ENCODE assay signal across 17 cellular contexts in the genomic region with DNA sequence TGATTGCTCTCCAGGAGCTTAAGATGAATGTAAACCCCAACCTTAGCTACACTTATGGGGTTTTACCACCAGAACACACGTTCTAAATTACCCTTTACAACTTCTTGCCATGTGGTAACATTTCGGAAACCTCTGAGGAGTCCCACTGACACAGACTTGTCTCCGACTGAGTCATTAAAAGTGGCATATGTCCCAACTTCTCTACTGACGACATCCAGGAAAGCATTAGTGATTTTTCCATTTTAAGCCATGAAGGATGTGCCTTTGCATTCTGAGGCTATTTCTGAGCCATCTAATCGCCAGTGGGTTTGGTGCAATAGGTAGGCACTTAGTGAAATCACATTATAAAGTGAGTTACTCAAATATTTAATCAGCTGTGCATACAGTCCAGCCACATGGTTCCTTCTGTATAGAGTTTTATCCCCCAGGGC. TPM values are rescaled to one million over a fixed set of nuclear protein-coding genes. Genes with fewer than 3 reads are reported as not detected.
DNase-seq lines count a peak whose midpoint lies in the region; ATAC-seq and TF ChIP-seq lines count a peak whose summit lies in the region.
"Had no signal": no experiment of that assay in that cellular context is flagged by ENCODE, and none has a peak within 500 bp of the region (broad histone marks: within the 10 kb centered on the region; RNA-seq: fewer than 3 reads in every experiment).

No MANE protein-coding gene starts in this region.

- H3K36me3 Mint-ChIP-seq in CD14-positive monocyte = no peaks in the 10 kb centered on the region
- H3K36me3 Mint-ChIP-seq: stimulated activated memory B cell treated with anti-CD40 and anti-IgM and Interleukin-4, amounts not matched to agents 10 μg/mL and 1 μg/mL and 100 μg/mL, for 72 hours had no signal

- DNase-seq in A673 (ENCODE audit: low spot score) (peak; percentile 60), HFF-Myc (ENCODE audit: extremely low read depth, low read depth) (peak; percentile 65), SHP77 treated with DMSO at 0.1 percent for 48 hours (lab: John Stamatoyannopoulos, UW) (peak; percentile 92), fibroblast of peridontal ligament (ENCODE audit: extremely low read depth) (peak; percentile 56), foreskin melanocyte (no peak), midbrain (lab: John Stamatoyannopoulos, UW) (no peak), CD14-positive monocyte (ENCODE audit: low spot score) (no peak)
- DNase-seq: activated CD4-positive, alpha-beta T cell treated with anti-CD3 and anti-CD28 coated beads, Interleukin-2, amount 10 ng/mL, durations not matched to agents 24 days and 14 days; activated effector memory CD4-positive, alpha-beta T cell treated with anti-CD3 and anti-CD28 coated beads, Interleukin-2, amount 50 U/mL, for 16 hours; NCI-H2171; SK-N-SH; stimulated activated CD4-positive, alpha-beta T cell treated with anti-CD3 and anti-CD28 coated beads, Interleukin-15, amount 100 ng/mL, for 24 hours had no signal

- TF ChIP-seq CTCF in A673 (conservative IDR thresholded peaks at IDR 0.05; ENCODE audit: low read depth, low read length) (no peak), HFF-Myc (IDR thresholded peaks at IDR 0.05; ENCODE audit: low read depth, low read length, missing control alignments) (no peak), CD14-positive monocyte (IDR thresholded peaks at IDR 0.05) (no peak)

- H3K27ac Mint-ChIP-seq in CD14-positive monocyte = no peak overlapping the region
- H3K27ac Mint-ChIP-seq: activated CD4-positive, alpha-beta T cell treated with anti-CD3 and anti-CD28 coated beads, Interleukin-2, amount 10 ng/mL, durations not matched to agents 24 days and 14 days; dendritic cell treated with granulocyte-macrophage colony-stimulating factor and Interleukin-4, amounts not matched to agents 40 ng/mL and 50 ng/mL, for 4 days; stimulated activated memory B cell treated with anti-CD40 and anti-IgM and Interleukin-4, amounts not matched to agents 10 μg/mL and 1 μg/mL and 100 μg/mL, for 72 hours had no signal

- H3K27me3 Mint-ChIP-seq in CD14-positive monocyte (ENCODE audit: low read depth in 3 of 3) = peaks cover 0 to 8% (median 0%) of the 10 kb centered on the region in 3 donors

- H3K27me3 ChIP-seq in A673 (replicated peaks; ENCODE audit: insufficient read depth, low read depth, low read length, poor library complexity) = no peaks in the 10 kb centered on the region
- H3K27me3 ChIP-seq: BLaER1 treated with 17β-estradiol and CSF1 and Interleukin-3, amounts not matched to agents 10 nM and 100 nM had no signal

- H3K9me3 ChIP-seq in A673 (ENCODE audit: low read depth, low read length, poor library complexity, severe bottlenecking) = no peaks in the 10 kb centered on the region
- H3K9me3 ChIP-seq: SK-N-SH had no signal

- H3K9me3 Mint-ChIP-seq in CD14-positive monocyte = peaks cover 0 to 7% (median 0%) of the 10 kb centered on the region in 7 donors
- H3K9me3 Mint-ChIP-seq: activated CD4-positive, alpha-beta T cell treated with anti-CD3 and anti-CD28 coated beads, Interleukin-2, amount 10 ng/mL, durations not matched to agents 24 days and 14 days; dendritic cell treated with granulocyte-macrophage colony-stimulating factor and Interleukin-4, amounts not matched to agents 40 ng/mL and 50 ng/mL, for 4 days; stimulated activated memory B cell treated with anti-CD40 and anti-IgM and Interleukin-4, amounts not matched to agents 10 μg/mL and 1 μg/mL and 100 μg/mL, for 72 hours had no signal

- H3K36me3 ChIP-seq in A673 (ENCODE audit: insufficient read depth, low read length, poor library complexity, severe bottlenecking) = no peaks in the 10 kb centered on the region
- H3K36me3 ChIP-seq: BLaER1 treated with 17β-estradiol and CSF1 and Interleukin-3, amounts not matched to agents 10 nM and 100 nM had no signal

- H3K4me1 Mint-ChIP-seq in CD14-positive monocyte = no peaks in the 10 kb centered on the region
- H3K4me1 Mint-ChIP-seq: activated CD4-positive, alpha-beta T cell treated with anti-CD3 and anti-CD28 coated beads, Interleukin-2, amount 10 ng/mL, durations not matched to agents 24 days and 14 days; stimulated activated memory B cell treated with anti-CD40 and anti-IgM and Interleukin-4, amounts not matched to agents 10 μg/mL and 1 μg/mL and 100 μg/mL, for 72 hours had no signal

- no peak overlapping the region for H3K4me3 Mint-ChIP-seq in CD14-positive monocyte
- H3K4me3 Mint-ChIP-seq: activated CD4-positive, alpha-beta T cell treated with anti-CD3 and anti-CD28 coated beads, Interleukin-2, amount 10 ng/mL, durations not matched to agents 24 days and 14 days; dendritic cell treated with granulocyte-macrophage colony-stimulating factor and Interleukin-4, amounts not matched to agents 40 ng/mL and 50 ng/mL, for 4 days; stimulated activated memory B cell treated with anti-CD40 and anti-IgM and Interleukin-4, amounts not matched to agents 10 μg/mL and 1 μg/mL and 100 μg/mL, for 72 hours had no signal

- CTCF ChIA-PET in A673 (lab: Charles Lee) = no interaction called here

- H3K4me1 ChIP-seq in A673 (ENCODE audit: insufficient read depth, low read length, poor library complexity, severe bottlenecking) = no peaks in the 10 kb centered on the region

- BruUV-seq in A673 (replicated peaks; lab: Mats Ljungman, UMichigan) = no TSS peak

- no peak for ATAC-seq in HG02981 (IDR thresholded peaks at IDR 0.05; ENCODE audit: unreplicated experiment)
- ATAC-seq: stimulated activated memory B cell treated with anti-CD40 and anti-IgM and Interleukin-4, amounts not matched to agents 10 μg/mL and 1 μg/mL and 100 μg/mL, for 72 hours had no signal

- H3K27ac ChIP-seq in A673 (ENCODE audit: low read depth, low read length, poor library complexity, severe bottlenecking) = peak overlapping the region; percentile 9

- H3K4me3 ChIP-seq in A673 (ENCODE audit: low read depth, low read length, poor library complexity, severe bottlenecking) (no peak overlapping the region), HFF-Myc (replicated peaks; ENCODE audit: low read depth, low read length) (no peak overlapping the region)
- H3K4me3 ChIP-seq: BLaER1 treated with 17β-estradiol and CSF1 and Interleukin-3, amounts not matched to agents 10 nM and 100 nM had no signal

- POLR2A ChIA-PET in A673 (lab: Charles Lee; ENCODE audit: low non-redundant PET) = no interaction called here

- intact Hi-C loops in A673 (cut with micrococcal nuclease; ENCODE audit: unreplicated experiment) = no loop called here
- intact Hi-C loops in CD14-positive monocyte (cut with micrococcal nuclease) = no loop called here

RNA-seq across cellular contexts. Expression of gene C2CD4A, which starts 32.4 kb away (rescaled TPM):
- 0.22 and 0.34 TPM in 2 replicates for total RNA-seq in A673 (2021)
- not detected for polyA plus RNA-seq in CD14-positive monocyte
- polyA plus RNA-seq: neural cell, SK-N-SH had no signal

RNA-seq across cellular contexts. Expression of gene VPS13C, which starts 38.9 kb away (rescaled TPM):
- 30.7 and 31.0 TPM in 2 replicates for total RNA-seq in A673 (2021)
- 10 to 100 TPM; 12.0 to 18.4 TPM for polyA plus RNA-seq in CD14-positive monocyte

Comparison
In these comparisons a context has a peak if more than half of its experiments do, and no peak if none do; other contexts are left out.
1. DNase-seq: peak in A673 (single experiment), HFF-Myc (single experiment), SHP77 treated with DMSO at 0.1 percent for 48 hours (single experiment) and fibroblast of peridontal ligament (single experiment); none in foreskin melanocyte (single experiment), midbrain (single experiment) and CD14-positive monocyte (single experiment).